Comparison of ENCODE assay signal across 10 cellular contexts in the genomic region with DNA sequence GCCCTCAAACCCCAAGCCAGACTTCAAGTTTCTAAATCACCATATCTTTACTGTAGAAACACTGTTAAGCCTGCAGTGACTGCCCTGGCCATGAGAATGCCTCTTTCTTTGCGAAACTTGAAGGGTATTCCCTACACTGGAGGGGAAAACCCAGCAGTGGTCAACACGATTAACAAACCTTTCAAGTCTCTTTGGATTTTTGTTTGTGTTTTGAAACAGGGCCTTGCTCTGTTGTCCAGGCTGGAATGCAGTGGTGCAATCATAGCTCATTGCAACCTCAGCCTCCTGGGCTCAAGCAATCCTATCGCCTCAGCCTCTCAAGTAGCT. TPM values are rescaled to one million over a fixed set of nuclear protein-coding genes. Genes with fewer than 3 reads are reported as not detected.
A peak's percentile ranks its signal among the peaks of the same experiment; 100 is the strongest.
DNase-seq lines count a peak whose midpoint lies in the region; ATAC-seq, FAIRE-seq and TF ChIP-seq lines count a peak whose summit lies in the region.
"Had no signal": no experiment of that assay in that cellular context is flagged by ENCODE, and none has a peak within 500 bp of the region (broad histone marks: within the 10 kb centered on the region; RNA-seq: fewer than 3 reads in every experiment).

No MANE protein-coding gene starts in this region.

- H3K79me2 ChIP-seq in PC-9 (ENCODE audit: low read depth) (no peaks in the 10 kb centered on the region), MM.1S (ENCODE audit: low read length) (no peaks in the 10 kb centered on the region)

- CTCF ChIA-PET in PC-9 (lab: Charles Lee) = no interaction called here

- H3K4me2 ChIP-seq in PC-9 (no peak overlapping the region), MM.1S (ENCODE audit: low read depth, low read length) (no peak overlapping the region)

- H3K27ac ChIP-seq in heart right ventricle = peak overlapping the region; percentile 7 to 83 (median 62)
- peak overlapping the region; percentile 32 to 37 for H3K27ac ChIP-seq in thoracic aorta
- H3K27ac ChIP-seq in PC-9 = no peak overlapping the region
- no peak overlapping the region for H3K27ac ChIP-seq in MM.1S (ENCODE audit: low read length)
- peak overlapping the region in 1 of 2 donors; percentile 4 for H3K27ac ChIP-seq in small intestine (ENCODE audit: low read depth in 1 of 2, low read length in 1 of 2)
- H3K27ac ChIP-seq: SJSA1 had no signal

- H4K20me1 ChIP-seq in PC-9 (ENCODE audit: insufficient read depth) (no peaks in the 10 kb centered on the region), MM.1S (ENCODE audit: insufficient read depth, low read length) (no peaks in the 10 kb centered on the region)

- POLR2A ChIA-PET in PC-9 (lab: Charles Lee; ENCODE audit: unreplicated experiment) = no interaction called here

- no peaks in the 10 kb centered on the region for H3K9me2 ChIP-seq in PC-9 (ENCODE audit: insufficient read depth)
- H3K9me2 ChIP-seq in MM.1S (replicated peaks; ENCODE audit: insufficient read depth, low read length) = no peaks in the 10 kb centered on the region

- no peak overlapping the region for H3K4me3 ChIP-seq in heart right ventricle
- H3K4me3 ChIP-seq in thoracic aorta = no peak overlapping the region
- no peak overlapping the region for H3K4me3 ChIP-seq in PC-9
- H3K4me3 ChIP-seq in MM.1S (ENCODE audit: low read length) = no peak overlapping the region
- H3K4me3 ChIP-seq in small intestine (ENCODE audit: low read depth in 1 of 2, low read length in 2 of 2) = no peak overlapping the region
- H3K4me3 ChIP-seq: SJSA1 had no signal

- peaks cover 0 to 4% (median 0%) of the 10 kb centered on the region in 7 donors for H3K27me3 ChIP-seq in heart right ventricle
- H3K27me3 ChIP-seq in thoracic aorta (replicated peaks; ENCODE audit: insufficient read depth) = no peaks in the 10 kb centered on the region
- no peaks in the 10 kb centered on the region for H3K27me3 ChIP-seq in PC-9 (ENCODE audit: insufficient read depth, low read depth)
- no peaks in the 10 kb centered on the region for H3K27me3 ChIP-seq in MM.1S (replicated peaks; ENCODE audit: insufficient read depth, low read length)
- H3K27me3 ChIP-seq in small intestine (ENCODE audit: control insufficient read depth in 2 of 2, insufficient read depth in 2 of 2, low read length in 2 of 2) = peaks cover 0 to 2% of the 10 kb centered on the region in 2 donors
- H3K27me3 ChIP-seq: SJSA1 had no signal

- no peak for FAIRE-seq in small intestine (lab: Jason Lieb, UNC)
- FAIRE-seq: A204.1 had no signal

- no peaks in the 10 kb centered on the region for H3K36me3 ChIP-seq in heart right ventricle
- H3K36me3 ChIP-seq in thoracic aorta = no peaks in the 10 kb centered on the region
- H3K36me3 ChIP-seq in PC-9 (ENCODE audit: low read depth) = no peaks in the 10 kb centered on the region
- H3K36me3 ChIP-seq in MM.1S (replicated peaks; ENCODE audit: insufficient read depth, low read length) = no peaks in the 10 kb centered on the region
- no peaks in the 10 kb centered on the region for H3K36me3 ChIP-seq in small intestine (ENCODE audit: control insufficient read depth in 2 of 2, insufficient read depth in 2 of 2, low read length in 2 of 2)
- H3K36me3 ChIP-seq: SJSA1 had no signal

- intact Hi-C loops in heart right ventricle (cut with DNase I) = loop anchor here in 1 of 10 donors (2.0 kb wide), 1 partner anchor 17 kb away; the partner anchor contains the start of gene POMP
- intact Hi-C loops in Right ventricle myocardium superior (cut with DNase I) = no loop called here
- intact Hi-C loops in PC-9 (cut with micrococcal nuclease; ENCODE audit: unreplicated experiment) = no loop called here

- no TSS peak for BruUV-seq in PC-9 (replicated peaks; lab: Mats Ljungman, UMichigan)

- no peak overlapping the region for H3K9ac ChIP-seq in MM.1S (ENCODE audit: low read length)

- H3K4me1 ChIP-seq in heart right ventricle (peaks cover 0 to 37% (median 20%) of the 10 kb centered on the region in 9 donors), thoracic aorta (ENCODE audit: control insufficient read depth in 1 of 2, low read depth in 2 of 2) (peaks cover 11 to 25% of the 10 kb centered on the region in 2 donors), PC-9 (replicated peaks; ENCODE audit: insufficient read depth) (no peaks in the 10 kb centered on the region), MM.1S (ENCODE audit: low read length) (no peaks in the 10 kb centered on the region), small intestine (ENCODE audit: control insufficient read depth in 2 of 2, insufficient read depth in 1 of 2, low read depth in 1 of 2, low read length in 1 of 2) (no peaks in the 10 kb centered on the region)

- DNase-seq in heart right ventricle = no peak
- no peak for DNase-seq in Right ventricle myocardium superior
- DNase-seq in HuH-7 (ENCODE audit: low spot score) = peak; percentile 21
- no peak for DNase-seq in thoracic aorta (ENCODE audit: low spot score)
- no peak for DNase-seq in PC-9
- no peak for DNase-seq in MM.1S
- DNase-seq in small intestine = no peak

- H2AFZ ChIP-seq in PC-9 (no peak overlapping the region), MM.1S (ENCODE audit: low read length) (no peak overlapping the region)

- no peaks in the 10 kb centered on the region for H3F3A ChIP-seq in PC-9 (ENCODE audit: insufficient read depth, low read depth)
- no peaks in the 10 kb centered on the region for H3F3A ChIP-seq in MM.1S (ENCODE audit: insufficient read depth, low read length)

- TF ChIP-seq CTCF in heart right ventricle (IDR thresholded peaks at IDR 0.05) (no peak), thoracic aorta (IDR thresholded peaks at IDR 0.05) (no peak), PC-9 (conservative IDR thresholded peaks at IDR 0.05) (no peak), MM.1S (IDR thresholded peaks at IDR 0.05; ENCODE audit: low read length) (no peak)

- H3K9me3 ChIP-seq in heart right ventricle (no peaks in the 10 kb centered on the region), thoracic aorta (no peaks in the 10 kb centered on the region), PC-9 (ENCODE audit: insufficient read depth, low read depth) (no peaks in the 10 kb centered on the region), MM.1S (replicated peaks; ENCODE audit: insufficient read depth, low read length) (no peaks in the 10 kb centered on the region), small intestine (ENCODE audit: control insufficient read depth, low read depth) (no peaks in the 10 kb centered on the region)
- H3K9me3 ChIP-seq: SJSA1 had no signal

- ATAC-seq in heart right ventricle = peak in 1 of 8 donors; percentile 5
- no peak for ATAC-seq in Right ventricle myocardium superior (ENCODE audit: poor library complexity)
- peak; percentile 83 for ATAC-seq in HG02678 (IDR thresholded peaks at IDR 0.05; ENCODE audit: unreplicated experiment)
- no peak for ATAC-seq in thoracic aorta (ENCODE audit: insufficient number of reproducible peaks, low FRiP score, low read depth)

- WGBS in heart right ventricle, 2 donors = 67 to 73% methylated on average over 3 of the region's 3 CpGs
- 66 to 82% (median 67%) methylated on average over 3 of the region's 3 CpGs for WGBS in small intestine, 3 donors

RNA-seq across cellular contexts. Expression of gene POMP, which starts 17.4 kb away (rescaled TPM):
- total RNA-seq in heart right ventricle (100 to 1,000 TPM in 7 of 10 donors, 10 to 100 TPM in 3; 91.7 to 120 (median 101) TPM), Right ventricle myocardium superior (112 TPM), thoracic aorta (10 to 100 TPM; 45.1 to 49.7 TPM), PC-9 (2021) (44.2 and 63.7 TPM in 2 replicates)
- polyA plus RNA-seq in heart right ventricle (100 to 1,000 TPM in 1 of 2 donors, 10 to 100 TPM in 1; 69.1 to 134 TPM), small intestine (100 to 1,000 TPM in 2 of 3 donors, 10 to 100 TPM in 1; 94.5 to 121 (median 115) TPM)

Comparison
In these comparisons a context has a peak if more than half of its experiments do, and no peak if none do; other contexts are left out.
1. H3K27ac ChIP-seq: peak in heart right ventricle (10 of 10) and thoracic aorta (2 of 2); none in PC-9 (single experiment) and MM.1S (single experiment).